11 cellular contexts compared by ENCODE assay signal in the genomic region with DNA sequence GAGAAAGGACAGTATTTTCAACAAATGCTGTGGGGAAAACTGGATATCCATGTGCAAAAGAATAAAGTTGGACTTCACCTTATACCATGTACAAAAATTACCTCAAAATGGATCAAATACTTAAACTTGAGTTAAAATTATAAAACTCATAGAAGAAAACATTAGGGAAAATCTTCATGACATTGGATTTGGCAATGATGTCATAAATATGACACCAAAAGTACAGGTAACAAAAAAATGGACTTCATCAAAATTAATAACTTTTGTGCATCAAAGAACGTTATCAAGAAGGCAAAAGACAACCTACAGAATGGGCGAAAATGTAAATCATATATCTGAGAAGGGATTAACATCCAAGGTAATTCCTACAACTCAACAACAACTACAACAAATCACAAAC.
"Had no signal": no experiment of that assay in that cellular context is flagged by ENCODE, and none has a peak within 500 bp of the region (broad histone marks: within the 10 kb centered on the region; RNA-seq: fewer than 3 reads in every experiment).

No MANE protein-coding gene starts in this region.

- DNase-seq: GM23248, GOT3, H7, H9, HCEC 1CT, HFFc6 had no signal

- H2AFZ ChIP-seq: GM23248, GM23338 had no signal

- H3K36me3 ChIP-seq: HAP-1 had no signal

- H3K27ac ChIP-seq: GM23248 had no signal

- H3K4me2 ChIP-seq: GM23338 had no signal

- FAIRE-seq: H1, H54 had no signal

- H3K9me3 ChIP-seq: HAP-1 had no signal

- H3K4me3 ChIP-seq: GM23248, GM23338, HAP-1 had no signal

- ATAC-seq: GM23338, HCT116 had no signal

- H3K9ac ChIP-seq: GM23248 had no signal

- H3K4me1 ChIP-seq: HAP-1 had no signal
